18 cellular contexts compared by ENCODE assay signal in the genomic region with DNA sequence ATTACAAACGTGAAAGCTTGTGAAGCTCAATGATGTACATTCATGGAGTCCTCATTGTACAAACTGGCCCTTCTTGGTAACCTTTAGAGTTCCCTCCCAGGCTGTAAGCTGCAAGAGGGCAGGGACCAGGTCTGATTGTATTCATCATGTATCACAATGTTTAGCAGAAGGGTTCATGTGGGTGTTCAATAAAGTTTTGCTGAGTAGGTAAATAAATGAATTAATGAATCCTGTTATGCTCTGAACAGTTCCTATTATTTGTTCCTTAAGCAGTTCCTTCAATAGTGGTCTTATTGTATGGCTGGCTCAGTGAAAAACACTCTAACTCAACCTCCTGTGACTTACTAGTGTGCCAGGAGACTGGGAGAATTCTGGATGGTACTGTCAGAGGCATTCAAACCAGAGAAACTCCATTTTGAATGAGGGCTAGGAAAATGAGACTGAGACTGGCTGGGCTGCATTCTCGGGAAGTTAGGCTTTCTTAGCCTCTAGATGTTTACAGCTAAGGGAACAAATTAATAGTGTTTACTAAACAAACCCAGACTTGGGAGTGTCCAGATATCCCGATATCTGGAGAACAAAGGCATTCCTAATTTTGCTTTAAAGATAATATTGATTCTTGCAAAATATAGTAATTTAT. TPM values are rescaled to one million over a fixed set of nuclear protein-coding genes. Genes with fewer than 3 reads are reported as not detected.
DNase-seq lines count a peak whose midpoint lies in the region; ATAC-seq, FAIRE-seq and TF ChIP-seq lines count a peak whose summit lies in the region.
"Had no signal": no experiment of that assay in that cellular context is flagged by ENCODE, and none has a peak within 500 bp of the region (broad histone marks: within the 10 kb centered on the region; RNA-seq: fewer than 3 reads in every experiment).

No MANE protein-coding gene starts in this region.

- peak overlapping the region; percentile 87 for H3K27ac Mint-ChIP-seq in activated naive CD4-positive, alpha-beta T cell treated with anti-CD3 and anti-CD28 coated beads, Interleukin-2, amount 10 ng/mL, durations not matched to agents 7 days and 5 days
- peak overlapping the region; percentile 59 to 66 for H3K27ac Mint-ChIP-seq in T-cell
- H3K27ac Mint-ChIP-seq in effector memory CD8-positive, alpha-beta T cell, result no peak overlapping the region
- H3K27ac Mint-ChIP-seq in stimulated activated effector memory CD8-positive, alpha-beta T cell treated with anti-CD3 and anti-CD28 coated beads, Interleukin-12 subunit alpha, Interleukin-12 subunit beta, amount 100 ng/mL, for 72 hours, result no peak overlapping the region
- H3K27ac Mint-ChIP-seq: endodermal cell, HFFc6 had no signal

- peak overlapping the region; percentile 85 for H3K4me3 Mint-ChIP-seq in activated naive CD4-positive, alpha-beta T cell treated with anti-CD3 and anti-CD28 coated beads, Interleukin-2, amount 10 ng/mL, durations not matched to agents 7 days and 5 days
- peak overlapping the region; percentile 77 to 92 (median 84) for H3K4me3 Mint-ChIP-seq in T-cell
- H3K4me3 Mint-ChIP-seq in effector memory CD8-positive, alpha-beta T cell, result peak overlapping the region; percentile 73 to 76
- H3K4me3 Mint-ChIP-seq in stimulated activated effector memory CD8-positive, alpha-beta T cell treated with anti-CD3 and anti-CD28 coated beads, Interleukin-12 subunit alpha, Interleukin-12 subunit beta, amount 100 ng/mL, for 72 hours, result peak overlapping the region; percentile 79

- peaks cover 29% of the 10 kb centered on the region for H3K36me3 Mint-ChIP-seq in activated naive CD4-positive, alpha-beta T cell treated with anti-CD3 and anti-CD28 coated beads, Interleukin-2, amount 10 ng/mL, durations not matched to agents 7 days and 5 days
- no peaks in the 10 kb centered on the region for H3K36me3 Mint-ChIP-seq in T-cell
- H3K36me3 Mint-ChIP-seq in effector memory CD8-positive, alpha-beta T cell (ENCODE audit: insufficient read depth), result peaks cover 6% of the 10 kb centered on the region
- H3K36me3 Mint-ChIP-seq in stimulated activated effector memory CD8-positive, alpha-beta T cell treated with anti-CD3 and anti-CD28 coated beads, Interleukin-12 subunit alpha, Interleukin-12 subunit beta, amount 100 ng/mL, for 72 hours, result no peaks in the 10 kb centered on the region

- peaks cover 52% of the 10 kb centered on the region for H3K4me1 Mint-ChIP-seq in activated naive CD4-positive, alpha-beta T cell treated with anti-CD3 and anti-CD28 coated beads, Interleukin-2, amount 10 ng/mL, durations not matched to agents 7 days and 5 days
- peaks cover 42 to 49% (median 48%) of the 10 kb centered on the region in 3 donors for H3K4me1 Mint-ChIP-seq in T-cell
- H3K4me1 Mint-ChIP-seq in effector memory CD8-positive, alpha-beta T cell (ENCODE audit: low read depth in 2 of 2), result peaks cover 19 to 28% of the 10 kb centered on the region in 2 donors
- peaks cover 31% of the 10 kb centered on the region for H3K4me1 Mint-ChIP-seq in stimulated activated effector memory CD8-positive, alpha-beta T cell treated with anti-CD3 and anti-CD28 coated beads, Interleukin-12 subunit alpha, Interleukin-12 subunit beta, amount 100 ng/mL, for 72 hours

- H3K9me3 Mint-ChIP-seq in activated naive CD4-positive, alpha-beta T cell treated with anti-CD3 and anti-CD28 coated beads, Interleukin-2, amount 10 ng/mL, durations not matched to agents 7 days and 5 days, result no peaks in the 10 kb centered on the region
- no peaks in the 10 kb centered on the region for H3K9me3 Mint-ChIP-seq in T-cell
- no peaks in the 10 kb centered on the region for H3K9me3 Mint-ChIP-seq in effector memory CD8-positive, alpha-beta T cell
- H3K9me3 Mint-ChIP-seq in stimulated activated effector memory CD8-positive, alpha-beta T cell treated with anti-CD3 and anti-CD28 coated beads, Interleukin-12 subunit alpha, Interleukin-12 subunit beta, amount 100 ng/mL, for 72 hours, result no peaks in the 10 kb centered on the region
- H3K9me3 Mint-ChIP-seq: endodermal cell, HFFc6 had no signal

- CTCF ChIA-PET in activated naive CD4-positive, alpha-beta T cell treated with anti-CD3 and anti-CD28 coated beads, Interleukin-2, amount 10 ng/mL, durations not matched to agents 7 days and 5 days (lab: Charles Lee), result interaction anchor here (1.0 to 2.8 kb wide), 7 partner anchors 14 to 550 kb away, joined by 3 to 22 read pairs (median 6); no protein-coding TSS in a partner anchor
- CTCF ChIA-PET in T-cell (lab: Charles Lee), result interaction anchor here (0.7 to 1.3 kb wide), 2 partner anchors 576 kb away, joined by 3 read pairs; no protein-coding TSS in a partner anchor

- DNase-seq in activated naive CD4-positive, alpha-beta T cell treated with anti-CD3 and anti-CD28 coated beads, Interleukin-2, amount 10 ng/mL, durations not matched to agents 7 days and 5 days, result no peak
- DNase-seq in activated naive CD4-positive, alpha-beta T cell (lab: John Stamatoyannopoulos, UW), result no peak
- DNase-seq in T-cell (no peak), NCI-H1105 treated with DMSO at 0.1 percent for 48 hours (lab: John Stamatoyannopoulos, UW) (no peak), H54 (ENCODE audit: insufficient read length, low spot score) (no peak)
- DNase-seq in effector memory CD8-positive, alpha-beta T cell, result no peak
- no peak for DNase-seq in stimulated activated effector memory CD8-positive, alpha-beta T cell treated with anti-CD3 and anti-CD28 coated beads, Interleukin-12 subunit alpha, Interleukin-12 subunit beta, amount 100 ng/mL, for 72 hours (ENCODE audit: low spot score in 2 of 2)
- no peak for DNase-seq in stimulated activated CD4-positive, alpha-beta T cell treated with anti-CD3 and anti-CD28 coated beads, Interleukin-4, amount 100 ng/mL, for 24 hours
- DNase-seq: activated CD4-positive, alpha-beta T cell treated with anti-CD3 and anti-CD28 coated beads, Interleukin-2, amount 50 U/mL, for 48 hours; activated naive CD4-positive, alpha-beta T cell treated with Interleukin-2 at 50 U/mL for 16 hours; endodermal cell; HFFc6; NCI-H1105; NK-92 treated with Interleukin-12 subunit alpha and Interleukin-12 subunit beta, amount 100 ng/mL, for 24 hours; SHP77; T-helper 9 cell had no signal

- ATAC-seq in T-cell (replicated peaks in 1 of 4), result no peak
- ATAC-seq in effector memory CD8-positive, alpha-beta T cell (replicated peaks), result no peak
- ATAC-seq in stimulated activated effector memory CD8-positive, alpha-beta T cell treated with anti-CD3 and anti-CD28 coated beads, Interleukin-12 subunit alpha, Interleukin-12 subunit beta, amount 100 ng/mL, for 72 hours, result no peak
- ATAC-seq: left lobe of liver had no signal

- no peak for TF ChIP-seq POLR2A in H54 (IDR thresholded peaks at IDR 0.05; ENCODE audit: low read depth, low read length)

- POLR2A ChIA-PET in T-cell (lab: Charles Lee), result no interaction called here

- no peak for FAIRE-seq in H54 (lab: Jason Lieb, UNC)
- FAIRE-seq: GM19239 had no signal

- no peaks in the 10 kb centered on the region for H3K27me3 Mint-ChIP-seq in activated naive CD4-positive, alpha-beta T cell treated with anti-CD3 and anti-CD28 coated beads, Interleukin-2, amount 10 ng/mL, durations not matched to agents 7 days and 5 days
- no peaks in the 10 kb centered on the region for H3K27me3 Mint-ChIP-seq in T-cell
- H3K27me3 Mint-ChIP-seq in effector memory CD8-positive, alpha-beta T cell, result no peaks in the 10 kb centered on the region

RNA-seq across cellular contexts. Expression of a gene that starts 1.8 kb away (rescaled TPM):
- total RNA-seq in T-cell, result 10 to 100 TPM; 18.3 to 31.5 (median 25.1) TPM

Comparison
In these comparisons a context has a peak if more than half of its experiments do, and no peak if none do; other contexts are left out.
1. H3K27ac Mint-ChIP-seq: peak in activated naive CD4-positive, alpha-beta T cell treated with anti-CD3 and anti-CD28 coated beads, Interleukin-2, amount 10 ng/mL, durations not matched to agents 7 days and 5 days (single experiment) and T-cell (2 of 2); none in effector memory CD8-positive, alpha-beta T cell (0 of 2) and stimulated activated effector memory CD8-positive, alpha-beta T cell treated with anti-CD3 and anti-CD28 coated beads, Interleukin-12 subunit alpha, Interleukin-12 subunit beta, amount 100 ng/mL, for 72 hours (single experiment).
2. Peak in every context shown above with its lines, with median percentiles within 50 percentile points of each other: H3K4me3 Mint-ChIP-seq.